In the genomic region with DNA sequence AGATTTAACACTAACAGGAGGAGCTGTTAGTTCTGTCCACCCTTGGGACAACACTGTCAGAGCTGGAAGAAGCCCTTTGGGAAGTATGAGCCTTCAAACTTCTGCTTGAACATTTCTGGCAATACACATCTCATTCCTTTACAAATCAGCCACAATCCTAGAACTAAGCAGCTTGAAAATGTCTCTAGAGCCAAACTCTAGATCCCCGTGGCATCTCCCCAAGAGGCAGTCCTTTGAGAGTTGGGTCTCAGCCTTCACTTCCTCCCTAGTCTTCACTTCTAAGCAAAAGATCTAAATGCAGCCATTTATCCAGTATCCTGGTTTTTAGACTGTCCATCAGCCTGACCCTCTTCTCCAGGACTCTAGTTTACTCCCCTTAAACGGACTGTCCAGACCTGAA, we compare ENCODE assay signal across 26 cellular contexts. TPM values are rescaled to one million over a fixed set of nuclear protein-coding genes. Genes with fewer than 3 reads are reported as not detected.
"Had no signal": no experiment of that assay in that cellular context is flagged by ENCODE, and none has a peak within 500 bp of the region (broad histone marks: within the 10 kb centered on the region; RNA-seq: fewer than 3 reads in every experiment).

No MANE protein-coding gene starts in this region.

- H3K36me3 Mint-ChIP-seq: activated naive CD8-positive, alpha-beta T cell treated with anti-CD3 and anti-CD28 coated beads for 36 hours had no signal

- H3K9me3 ChIP-seq: adrenal gland, psoas muscle, right atrium auricular region, stomach, suprapubic skin, tibial artery had no signal

- ATAC-seq: activated CD4-positive, alpha-beta T cell treated with anti-CD3 and anti-CD28 coated beads for 36 hours; stimulated activated naive B cell treated with anti-CD40 and anti-IgM and Interleukin-4, amounts not matched to agents 10 μg/mL and 1 μg/mL and 100 μg/mL, for 72 hours had no signal

- H3K4me3 Mint-ChIP-seq: activated CD4-positive, alpha-beta T cell treated with anti-CD3 and anti-CD28 coated beads for 36 hours; activated naive CD4-positive, alpha-beta T cell treated with anti-CD3 and anti-CD28 coated beads for 36 hours; activated naive CD8-positive, alpha-beta T cell treated with anti-CD3 and anti-CD28 coated beads for 36 hours; stimulated activated naive B cell treated with anti-CD40 and anti-IgM and Interleukin-4, amounts not matched to agents 10 μg/mL and 1 μg/mL and 100 μg/mL, for 72 hours; T-helper 2 cell treated with Interferon-gamma antibody and Interleukin-4, amounts not matched to agents 5 μg/mL and 100 μg/mL, for 36 hours had no signal

- H3K4me3 ChIP-seq: adrenal gland, coronary artery, dorsolateral prefrontal cortex, psoas muscle, right atrium auricular region, smooth muscle cell, stomach, suprapubic skin, tibial artery had no signal

- H3K27me3 Mint-ChIP-seq: activated CD4-positive, alpha-beta T cell treated with anti-CD3 and anti-CD28 coated beads for 36 hours; activated naive CD8-positive, alpha-beta T cell treated with anti-CD3 and anti-CD28 coated beads for 36 hours; naive B cell; stimulated activated naive B cell treated with anti-CD40 and anti-IgM and Interleukin-4, amounts not matched to agents 10 μg/mL and 1 μg/mL and 100 μg/mL, for 72 hours had no signal

- H3K36me3 ChIP-seq: adrenal gland, brain microvascular endothelial cell, right atrium auricular region, stomach, suprapubic skin, tibial artery had no signal

- DNase-seq: activated CD4-positive, alpha-beta T cell treated with anti-CD3 and anti-CD28 coated beads for 36 hours; activated CD4-positive, CD25-positive, alpha-beta regulatory T cell; activated naive CD4-positive, alpha-beta T cell treated with anti-CD3 and anti-CD28 coated beads for 36 hours; activated naive CD8-positive, alpha-beta T cell treated with anti-CD3 and anti-CD28 coated beads for 36 hours; adrenal gland; brain microvascular endothelial cell; dorsolateral prefrontal cortex; effector memory CD4-positive, alpha-beta T cell; head of caudate nucleus; hippocampal formation; left cardiac atrium; left ventricle myocardium superior; mammary epithelial cell; naive B cell; psoas muscle; stimulated activated CD4-positive, alpha-beta T cell treated with anti-CD3 and anti-CD28 coated beads, Interleukin-1b, Interleukin-23, amount 100 ng/mL, for 48 hours; stimulated activated naive B cell treated with anti-CD40 and anti-IgM and Interleukin-4, amounts not matched to agents 10 μg/mL and 1 μg/mL and 100 μg/mL, for 72 hours; tibial artery had no signal

- H3K4me1 ChIP-seq: parathyroid adenoma had no signal

- H3K27me3 ChIP-seq: adrenal gland, brain microvascular endothelial cell, dorsolateral prefrontal cortex, right atrium auricular region, stomach, suprapubic skin, tibial artery had no signal

- H3K27ac ChIP-seq: adrenal gland, brain microvascular endothelial cell, coronary artery, parathyroid adenoma, psoas muscle, suprapubic skin, tibial artery had no signal

- H3K27ac Mint-ChIP-seq: activated CD4-positive, alpha-beta T cell treated with anti-CD3 and anti-CD28 coated beads for 36 hours; activated naive CD4-positive, alpha-beta T cell treated with anti-CD3 and anti-CD28 coated beads for 36 hours; activated naive CD8-positive, alpha-beta T cell treated with anti-CD3 and anti-CD28 coated beads for 36 hours; stimulated activated naive B cell treated with anti-CD40 and anti-IgM and Interleukin-4, amounts not matched to agents 10 μg/mL and 1 μg/mL and 100 μg/mL, for 72 hours; T-helper 2 cell treated with Interferon-gamma antibody and Interleukin-4, amounts not matched to agents 5 μg/mL and 100 μg/mL, for 36 hours had no signal

- H3K9me3 Mint-ChIP-seq: activated naive CD4-positive, alpha-beta T cell treated with anti-CD3 and anti-CD28 coated beads for 36 hours; activated naive CD8-positive, alpha-beta T cell treated with anti-CD3 and anti-CD28 coated beads for 36 hours; naive B cell; stimulated activated naive B cell treated with anti-CD40 and anti-IgM and Interleukin-4, amounts not matched to agents 10 μg/mL and 1 μg/mL and 100 μg/mL, for 72 hours; T-helper 2 cell treated with Interferon-gamma antibody and Interleukin-4, amounts not matched to agents 5 μg/mL and 100 μg/mL, for 36 hours had no signal

RNA-seq across cellular contexts. Expression of gene PACSIN3, which starts 36.5 kb away (rescaled TPM):
- polyA plus RNA-seq: neural cell had no signal
